13 cellular contexts compared by ENCODE assay signal in the genomic region with DNA sequence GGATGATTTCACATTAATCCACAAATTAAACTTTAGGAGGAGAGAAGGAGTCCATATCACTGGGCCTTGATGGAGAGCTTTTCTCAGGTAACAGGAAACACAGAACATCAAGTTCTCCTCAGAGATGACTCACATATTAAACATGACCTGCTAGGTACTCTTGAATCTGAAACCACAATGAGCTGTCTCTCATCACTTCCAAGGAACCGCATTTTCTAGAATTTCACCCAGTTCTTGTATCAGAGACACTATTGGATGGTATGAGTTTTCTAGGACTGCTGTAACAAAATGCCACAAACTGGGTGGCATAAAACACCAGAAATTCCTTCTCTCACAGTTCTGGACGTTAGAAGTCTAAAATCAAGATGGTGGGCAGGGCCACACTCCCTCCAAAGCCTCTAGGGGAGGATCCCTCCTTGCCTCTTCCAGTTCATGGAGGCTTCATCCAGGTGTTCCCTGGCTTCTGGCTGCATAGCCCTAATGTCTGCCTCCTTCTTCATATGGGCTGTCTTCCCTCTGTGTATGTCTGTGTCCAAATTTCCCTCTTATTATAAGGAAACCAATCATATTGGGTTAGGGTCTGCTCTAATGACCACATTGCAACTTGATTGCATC. TPM values are rescaled to one million over a fixed set of nuclear protein-coding genes. Genes with fewer than 3 reads are reported as not detected.
DNase-seq lines count a peak whose midpoint lies in the region; ATAC-seq, FAIRE-seq and TF ChIP-seq lines count a peak whose summit lies in the region.
"Had no signal": no experiment of that assay in that cellular context is flagged by ENCODE, and none has a peak within 500 bp of the region (broad histone marks: within the 10 kb centered on the region; RNA-seq: fewer than 3 reads in every experiment).

No MANE protein-coding gene starts in this region.

- TF ChIP-seq CTCF in PC-3 (conservative IDR thresholded peaks at IDR 0.05; ENCODE audit: low read depth, low read length): no peak
- TF ChIP-seq CTCF in K562 (IDR thresholded peaks at IDR 0.05 in 2 of 3, conservative IDR thresholded peaks at IDR 0.05 in 1 of 3; ENCODE audit: insufficient read depth in 2 of 3, low read depth in 1 of 3, low read length in 3 of 3): no peak
- TF ChIP-seq CTCF in nephron progenitor cell (IDR thresholded peaks at IDR 0.05): no peak

- H3K9me1 ChIP-seq in K562 (ENCODE audit: control insufficient read depth, insufficient read depth, low read length): no peaks in the 10 kb centered on the region

- intact Hi-C loops in PC-3 (cut with micrococcal nuclease): no loop called here
- intact Hi-C loops in K562 (cut with micrococcal nuclease): no loop called here

- H3F3A ChIP-seq in PC-3 (ENCODE audit: low read length, unreplicated experiment): peaks cover 14% of the 10 kb centered on the region

- H3K27me3 ChIP-seq in PC-3 (ENCODE audit: low read length) (no peaks in the 10 kb centered on the region), K562 (ENCODE audit: control insufficient read depth in 2 of 2, insufficient read depth in 2 of 2, low read length in 2 of 2) (no peaks in the 10 kb centered on the region; a peak in 1 of 5 replicates)

- H3K4me1 Mint-ChIP-seq in nephron progenitor cell: peaks cover 29% of the 10 kb centered on the region

- DNase-seq in ELR (ENCODE audit: low read depth) (peak; percentile 71), PC-3 (peak; percentile 96), K562 (ENCODE audit: extremely low read depth in 1 of 4, low spot score in 3 of 4) (no peak), nephron progenitor cell (no peak), NCI-H146 (lab: John Stamatoyannopoulos, UW) (no peak), NAMALWA (ENCODE audit: low spot score) (no peak), H54 (ENCODE audit: insufficient read length, low spot score) (no peak)
- DNase-seq in stimulated activated CD4-positive, alpha-beta T cell treated with anti-CD3 and anti-CD28 coated beads, Interleukin-15, amount 100 ng/mL, for 24 hours: no peak
- DNase-seq: C1 segment of cervical spinal cord, NCI-H526 had no signal

- peaks cover 3% of the 10 kb centered on the region for H3K27me3 Mint-ChIP-seq in nephron progenitor cell (ENCODE audit: low read depth, poor library complexity)
- H3K27me3 Mint-ChIP-seq: progenitor cell of endocrine pancreas had no signal

- ATAC-seq in PC-3: peak; percentile 95
- ATAC-seq in K562: no peak

- no peak for TF ChIP-seq RAD21 in K562 (CRISPR knock-in tag; conservative IDR thresholded peaks at IDR 0.05 in 1 of 2, IDR thresholded peaks at IDR 0.05 in 1 of 2)

- H3K36me3 ChIP-seq in PC-3 (ENCODE audit: low read depth, low read length) (no peaks in the 10 kb centered on the region), K562 (ENCODE audit: control insufficient read depth, insufficient read depth, low read length) (no peaks in the 10 kb centered on the region)
- H3K36me3 ChIP-seq: HAP-1 had no signal

- H3K4me3 Mint-ChIP-seq in nephron progenitor cell: no peak overlapping the region

- peak overlapping the region; percentile 83 for H3K27ac Mint-ChIP-seq in nephron progenitor cell

- H3K9me3 ChIP-seq in PC-3 (ENCODE audit: low read length): no peaks in the 10 kb centered on the region
- H3K9me3 ChIP-seq in K562 (replicated peaks; ENCODE audit: control insufficient read depth, insufficient read depth, low read depth, low read length): no peaks in the 10 kb centered on the region
- H3K9me3 ChIP-seq: HAP-1 had no signal

- peak overlapping the region; percentile 85 for H3K27ac ChIP-seq in PC-3 (ENCODE audit: low read length)
- no peak overlapping the region for H3K27ac ChIP-seq in K562 (ENCODE audit: extremely low read depth, low read depth, low read length)

- H3K4me2 ChIP-seq in PC-3 (ENCODE audit: low read length) (peak overlapping the region; percentile 62), K562 (ENCODE audit: insufficient read depth, low read length) (no peak overlapping the region)

- CTCF ChIA-PET in PC-3 (lab: Charles Lee) (interaction anchor here (0.5 kb wide), 1 partner anchor 136 kb away, joined by 3 read pairs; no protein-coding TSS in a partner anchor), K562 (lab: Yijun Ruan, JAX; ENCODE audit: low intra/inter-chr PET ratio) (no interaction called here)

- H2AFZ ChIP-seq in PC-3 (ENCODE audit: low read length): no peak overlapping the region
- no peak overlapping the region for H2AFZ ChIP-seq in K562 (ENCODE audit: low read depth, low read length)

- no peaks in the 10 kb centered on the region for H3K79me2 ChIP-seq in PC-3 (ENCODE audit: low read length)
- no peaks in the 10 kb centered on the region for H3K79me2 ChIP-seq in K562 (ENCODE audit: control insufficient read depth, insufficient read depth, low read length)

- peak overlapping the region; percentile 18; the same call in 1 of the 2 replicates for H3K9ac ChIP-seq in PC-3 (ENCODE audit: low read length)
- no peak overlapping the region for H3K9ac ChIP-seq in K562 (ENCODE audit: insufficient read depth in 1 of 2, low read depth in 2 of 2, low read length in 2 of 2)

- H4K20me1 ChIP-seq in PC-3 (ENCODE audit: low read length) (0 out of 2 replicates have a peak, but pooled peaks cover 3% of the 10 kb centered on the region), K562 (replicated peaks; ENCODE audit: control insufficient read depth, insufficient read depth, low read length) (no peaks in the 10 kb centered on the region)

- BruUV-seq in PC-3 (replicated peaks; lab: Mats Ljungman, UMichigan) (no TSS peak), K562 (replicated peaks; lab: Mats Ljungman, UMichigan) (no TSS peak)

- no peak overlapping the region for H3K4me3 ChIP-seq in PC-3 (ENCODE audit: low read length)
- H3K4me3 ChIP-seq in K562: no peak overlapping the region
- H3K4me3 ChIP-seq: HAP-1 had no signal

- POLR2A ChIA-PET in PC-3 (lab: Charles Lee; ENCODE audit: unreplicated experiment) (no interaction called here), K562 (lab: Yijun Ruan, JAX) (interaction anchor here (1.1 kb wide), 1 partner anchor 68 kb away, joined by 5 read pairs; no protein-coding TSS in a partner anchor)

- no peak for TF ChIP-seq POLR2A in K562 (conservative IDR thresholded peaks at IDR 0.05)
- TF ChIP-seq POLR2A in H54 (IDR thresholded peaks at IDR 0.05; ENCODE audit: low read depth, low read length): no peak

- H3K4me1 ChIP-seq in PC-3 (ENCODE audit: insufficient read depth, low read length) (peaks cover 19% of the 10 kb centered on the region), K562 (replicated peaks in 1 of 2; ENCODE audit: control insufficient read depth in 2 of 2, insufficient read depth in 2 of 2, low read length in 2 of 2) (no peaks in the 10 kb centered on the region)
- H3K4me1 ChIP-seq: HAP-1 had no signal

- in situ Hi-C loops in K562 (cut with MboI): no loop called here

- H3K9me3 Mint-ChIP-seq in nephron progenitor cell: peaks cover 6% of the 10 kb centered on the region

- TF ChIP-seq EP300 in K562 (IDR thresholded peaks at IDR 0.05; ENCODE audit: low read length): no peak

- peak; percentile 49 for FAIRE-seq in K562 (lab: Jason Lieb, UNC)
- FAIRE-seq in H54 (lab: Jason Lieb, UNC): no peak
- FAIRE-seq: colon had no signal

- no peaks in the 10 kb centered on the region for H3K9me2 ChIP-seq in PC-3 (replicated peaks; ENCODE audit: low read length)

- 0% methylated on average over 2 of the region's 2 CpGs for WGBS in K562 (ENCODE audit: insufficient coverage, low coverage, missing lambda C conversion rate)

- H3K36me3 Mint-ChIP-seq in nephron progenitor cell (ENCODE audit: low read depth): no peaks in the 10 kb centered on the region

TF ChIP-seq in K562, 482 proteins besides CTCF, POLR2A, EP300 and RAD21 (continues in another document):
- TF ChIP-seq MEIS2 (IDR thresholded peaks at IDR 0.05; ENCODE audit: partially characterized antibody) (peak; percentile 30), IFI16 (CRISPR knock-in tag; IDR thresholded peaks at IDR 0.05) (no peak)
- TF ChIP-seq, protein P1, sequence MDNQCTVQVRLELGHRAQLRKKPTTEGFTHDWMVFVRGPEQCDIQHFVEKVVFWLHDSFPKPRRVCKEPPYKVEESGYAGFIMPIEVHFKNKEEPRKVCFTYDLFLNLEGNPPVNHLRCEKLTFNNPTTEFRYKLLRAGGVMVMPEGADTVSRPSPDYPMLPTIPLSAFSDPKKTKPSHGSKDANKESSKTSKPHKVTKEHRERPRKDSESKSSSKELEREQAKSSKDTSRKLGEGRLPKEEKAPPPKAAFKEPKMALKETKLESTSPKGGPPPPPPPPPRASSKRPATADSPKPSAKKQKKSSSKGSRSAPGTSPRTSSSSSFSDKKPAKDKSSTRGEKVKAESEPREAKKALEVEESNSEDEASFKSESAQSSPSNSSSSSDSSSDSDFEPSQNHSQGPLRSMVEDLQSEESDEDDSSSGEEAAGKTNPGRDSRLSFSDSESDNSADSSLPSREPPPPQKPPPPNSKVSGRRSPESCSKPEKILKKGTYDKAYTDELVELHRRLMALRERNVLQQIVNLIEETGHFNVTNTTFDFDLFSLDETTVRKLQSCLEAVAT (IDR thresholded peaks at IDR 0.05): no peak

RNA-seq across cellular contexts. Expression of a gene that starts 38.5 kb away (rescaled TPM):
- total RNA-seq in PC-3 (2014; rRNA removed) (0.07 and 2.1 TPM in 2 replicates), K562 (2014; rRNA removed) (0.49 and 1.5 TPM in 2 replicates), K562 (2014; rRNA removed; fragmentation: Illumina TruSeq; extraction: Trizol) (0.51 and 0.80 TPM in 2 replicates), K562 (2015; rRNA removed; fragmentation: Illumina TruSeq; extraction: Trizol) (0.29 and 0.38 TPM in 2 replicates), K562 (2021) (0.53 and 0.56 TPM in 2 replicates)
- total RNA-seq in K562 (2011; cell fraction: chromatin; rRNA removed; ENCODE audit: low replicate concordance): 1.3 and 1.4 TPM in 2 replicates
- 1.4 and 2.3 TPM in 2 replicates for total RNA-seq in K562 (2011; cell fraction: nucleolus; rRNA removed)
- 2.1 and 2.4 TPM in 2 replicates for total RNA-seq in K562 (2011; cell fraction: nucleoplasm; rRNA removed)
- polyA plus RNA-seq in K562 (2011; rRNA removed) (0.68 and 1.4 TPM in 2 replicates), K562 (2014; fragmentation: Illumina TruSeq; extraction: Trizol) (0.47 and 0.56 TPM in 2 replicates), K562 (2014; fragmentation: Nextera tagmentation; extraction: Ambion mirVana) (under 1 TPM; 0.24 to 0.27 TPM), K562 (2014; rRNA removed) (0.13 and 0.50 TPM in 2 replicates)
- polyA plus RNA-seq in K562 (2011; cell fraction: cytosol; rRNA removed): 0.80 and 1.4 TPM in 2 replicates
- 0.69 and 1.2 TPM in 2 replicates for polyA plus RNA-seq in K562 (2011; cell fraction: nucleus; rRNA removed)
- 0.37 and 0.48 TPM in 2 replicates for polyA plus RNA-seq in K562 (2012)
- 0.96 and 1.3 TPM in 2 replicates for polyA minus RNA-seq in K562 (2011; rRNA and poly(A)+ RNA removed)
- polyA minus RNA-seq in K562 (2011; cell fraction: cytosol; rRNA and poly(A)+ RNA removed): 0.67 and 0.73 TPM in 2 replicates
- polyA minus RNA-seq in K562 (2011; cell fraction: nucleus; rRNA and poly(A)+ RNA removed): 0.94 and 2.7 TPM in 2 replicates

Comparison
In these comparisons a context has a peak if more than half of its experiments do, and no peak if none do; other contexts are left out.
1. DNase-seq: peak in ELR (single experiment) and PC-3 (single experiment); none in K562 (0 of 4), nephron progenitor cell (single experiment), NCI-H146 (single experiment), NAMALWA (single experiment), H54 (single experiment) and stimulated activated CD4-positive, alpha-beta T cell treated with anti-CD3 and anti-CD28 coated beads, Interleukin-15, amount 100 ng/mL, for 24 hours (single experiment).